In genomic region chr19:29525901-29526729, GRCh38 we compare ENCODE assay signal across 12 cellular contexts. TPM values are rescaled to one million over a fixed set of nuclear protein-coding genes. Genes with fewer than 3 reads are reported as not detected.
DNase-seq lines count a peak whose midpoint lies in the region; ATAC-seq and TF ChIP-seq lines count a peak whose summit lies in the region.
"Had no signal": no experiment of that assay in that cellular context is flagged by ENCODE, and none has a peak within 500 bp of the region (broad histone marks: within the 10 kb centered on the region; RNA-seq: fewer than 3 reads in every experiment).

Gene VSTM2B, plus strand, starts transcription at chr19:29525994. Its CDS starts 590 bp downstream, at chr19:29526584.

- H3K9me3 Mint-ChIP-seq in MCF 10A (ENCODE audit: unreplicated experiment) = peaks cover 19% of the 10 kb centered on the region
- no peaks in the 10 kb centered on the region for H3K9me3 Mint-ChIP-seq in Caco-2 (ENCODE audit: unreplicated experiment)

- TF ChIP-seq CTCF in breast epithelium (IDR thresholded peaks at IDR 0.05) = no peak
- TF ChIP-seq CTCF in MCF 10A (IDR thresholded peaks at IDR 0.05; ENCODE audit: unreplicated experiment) = no peak
- no peak for TF ChIP-seq CTCF in ascending aorta (IDR thresholded peaks at IDR 0.05)
- no peak for TF ChIP-seq CTCF in testis (IDR thresholded peaks at IDR 0.05)
- no peak for TF ChIP-seq CTCF in Caco-2 (IDR thresholded peaks at IDR 0.05; ENCODE audit: insufficient read depth in 1 of 2, low read depth in 1 of 2, low read length in 1 of 2, severe bottlenecking in 1 of 2, unreplicated experiment in 1 of 2)

- no peak within 1 kb of the TSS for H2BK15ac ChIP-seq in mesenchymal stem cell (ENCODE audit: low read depth, poor library complexity, severe bottlenecking)

- POLR2A ChIA-PET in MCF 10A (lab: Yijun Ruan, JAX) = no interaction called here
- POLR2A ChIA-PET in Caco-2 (lab: Charles Lee) = no interaction called here

- no peak within 1 kb of the TSS for H2BK12ac ChIP-seq in mesenchymal stem cell (ENCODE audit: low read length in 2 of 2)

- DNase-seq in breast epithelium (ENCODE audit: low spot score in 2 of 2) (no peak), MCF 10A (ENCODE audit: unreplicated experiment) (no peak), ascending aorta (ENCODE audit: low spot score in 2 of 2) (no peak), mesenchymal stem cell (no peak), testis (no peak), Caco-2 (no peak)
- no peak for DNase-seq in activated CD8-positive, alpha-beta memory T cell treated with anti-CD3 and anti-CD28 coated beads, Interleukin-2, amount 50 U/mL, for 48 hours
- DNase-seq: effector CD8-positive, alpha-beta T cell had no signal

- ATAC-seq in HG03378 (IDR thresholded peaks at IDR 0.05; ENCODE audit: unreplicated experiment) = no peak

- no peaks in the 10 kb centered on the region for H3K79me1 ChIP-seq in mesenchymal stem cell (replicated peaks; ENCODE audit: low read length, poor library complexity, severe bottlenecking)

- peaks cover 3 to 97% of the 10 kb centered on the region in 2 donors for H3K27me3 ChIP-seq in breast epithelium
- peaks cover 41% of the 10 kb centered on the region for H3K27me3 ChIP-seq in ascending aorta
- peaks cover 72 to 81% of the 10 kb centered on the region in 2 experiments for H3K27me3 ChIP-seq in mesenchymal stem cell (ENCODE audit: control insufficient read depth in 1 of 2, insufficient read depth in 1 of 2, low read length in 2 of 2)
- H3K27me3 ChIP-seq in testis = peaks cover 3% of the 10 kb centered on the region
- no peaks in the 10 kb centered on the region for H3K27me3 ChIP-seq in Caco-2 (replicated peaks; ENCODE audit: control insufficient read depth, insufficient read depth, low read length)

- no peak within 1 kb of the TSS for H2BK120ac ChIP-seq in mesenchymal stem cell (ENCODE audit: low read depth, low read length)

- BruUV-seq in MCF 10A (replicated peaks; lab: Mats Ljungman, UMichigan) (no TSS peak), Caco-2 (replicated peaks; lab: Mats Ljungman, UMichigan) (no TSS peak)

- H2AFZ ChIP-seq in mesenchymal stem cell (ENCODE audit: low read depth, low read length) = no peak within 1 kb of the TSS

- no peak within 1 kb of the TSS for H3K27ac Mint-ChIP-seq in MCF 10A (ENCODE audit: low read depth, unreplicated experiment)
- no peak within 1 kb of the TSS for H3K27ac Mint-ChIP-seq in Caco-2 (ENCODE audit: unreplicated experiment)
- H3K27ac Mint-ChIP-seq: CD14-positive monocyte had no signal

- H3K4me3 Mint-ChIP-seq in MCF 10A (ENCODE audit: unreplicated experiment) (no peak within 1 kb of the TSS), Caco-2 (ENCODE audit: unreplicated experiment) (no peak within 1 kb of the TSS)

- H3K27ac ChIP-seq in breast epithelium = no peak within 1 kb of the TSS
- H3K27ac ChIP-seq in ascending aorta = no peak within 1 kb of the TSS
- no peak within 1 kb of the TSS for H3K27ac ChIP-seq in mesenchymal stem cell (ENCODE audit: low read length, poor library complexity, severe bottlenecking)
- no peak within 1 kb of the TSS for H3K27ac ChIP-seq in testis

- TF ChIP-seq POLR2A in breast epithelium (IDR thresholded peaks at IDR 0.05) (no peak), testis (IDR thresholded peaks at IDR 0.05) (no peak)

- WGBS in mesenchymal stem cell = 3% methylated on average over 53 of the region's 104 CpGs
- WGBS in testis, 2 donors = 1% methylated on average over 57 of the region's 104 CpGs; no CpG with 5 or more reads in 1 of the 2 donors

- peak within 1 kb of the TSS; percentile 21 for H3K4me2 ChIP-seq in mesenchymal stem cell (ENCODE audit: low read length, poor library complexity, severe bottlenecking)

- H3K36me3 Mint-ChIP-seq in MCF 10A (ENCODE audit: insufficient read depth, unreplicated experiment) (peaks cover 6% of the 10 kb centered on the region), Caco-2 (ENCODE audit: insufficient read depth, unreplicated experiment) (peaks cover 6% of the 10 kb centered on the region)

- H3K27me3 Mint-ChIP-seq in MCF 10A (ENCODE audit: insufficient read depth, unreplicated experiment) (no peaks in the 10 kb centered on the region), Caco-2 (ENCODE audit: insufficient read depth, unreplicated experiment) (no peaks in the 10 kb centered on the region)

- H3K9me3 ChIP-seq in breast epithelium = no peaks in the 10 kb centered on the region
- H3K9me3 ChIP-seq in ascending aorta = no peaks in the 10 kb centered on the region
- no peaks in the 10 kb centered on the region for H3K9me3 ChIP-seq in mesenchymal stem cell (ENCODE audit: control insufficient read depth, low read length)
- no peaks in the 10 kb centered on the region for H3K9me3 ChIP-seq in testis
- H3K9me3 ChIP-seq in Caco-2 = peaks cover 6% of the 10 kb centered on the region; the same call in 1 of the 2 replicates

- H3K23ac ChIP-seq in mesenchymal stem cell (ENCODE audit: low read length in 2 of 2) = no peak within 1 kb of the TSS

- H3K4me3 ChIP-seq in breast epithelium = peak within 1 kb of the TSS in 2 of 3 donors; percentile 27 to 57
- H3K4me3 ChIP-seq in ascending aorta = peak within 1 kb of the TSS; percentile 5 to 51
- H3K4me3 ChIP-seq in mesenchymal stem cell (ENCODE audit: insufficient read depth in 1 of 2, low read depth in 1 of 2, low read length in 2 of 2) = no peak within 1 kb of the TSS
- peak within 1 kb of the TSS; percentile 2 to 31 for H3K4me3 ChIP-seq in testis
- H3K4me3 ChIP-seq in Caco-2 (ENCODE audit: low read depth, low read length) = no peak within 1 kb of the TSS

- no peak within 1 kb of the TSS for H2BK5ac ChIP-seq in mesenchymal stem cell (ENCODE audit: low read depth, low read length, poor library complexity, severe bottlenecking)

- CTCF ChIA-PET in MCF 10A (lab: Yijun Ruan, JAX) = no interaction called here
- CTCF ChIA-PET in Caco-2 (lab: Charles Lee) = no interaction called here

- H4K8ac ChIP-seq in mesenchymal stem cell (ENCODE audit: low read length) = no peak within 1 kb of the TSS

- H3K14ac ChIP-seq in mesenchymal stem cell (ENCODE audit: low read length in 2 of 2) = no peak within 1 kb of the TSS

- no peaks in the 10 kb centered on the region for H3K4me1 Mint-ChIP-seq in MCF 10A (ENCODE audit: insufficient read depth, unreplicated experiment)
- no peaks in the 10 kb centered on the region for H3K4me1 Mint-ChIP-seq in Caco-2 (ENCODE audit: low read depth, unreplicated experiment)

- H3K9ac ChIP-seq in mesenchymal stem cell (ENCODE audit: low read length) = no peak within 1 kb of the TSS

- no peak within 1 kb of the TSS for H3K4ac ChIP-seq in mesenchymal stem cell (ENCODE audit: low read depth in 1 of 2, low read length in 2 of 2)

- H3K36me3 ChIP-seq in breast epithelium (no peaks in the 10 kb centered on the region), ascending aorta (no peaks in the 10 kb centered on the region), mesenchymal stem cell (ENCODE audit: control insufficient read depth in 1 of 2, insufficient read depth in 2 of 2, low read depth in 1 of 2, low read length in 2 of 2) (no peaks in the 10 kb centered on the region), testis (ENCODE audit: low read depth, missing control alignments) (no peaks in the 10 kb centered on the region), Caco-2 (ENCODE audit: control insufficient read depth, insufficient read depth, low read length) (no peaks in the 10 kb centered on the region)

- H3K4me1 ChIP-seq in breast epithelium (peaks cover 0 to 8% of the 10 kb centered on the region in 2 donors), ascending aorta (peaks cover 3 to 6% of the 10 kb centered on the region in 2 donors), mesenchymal stem cell (ENCODE audit: control insufficient read depth, insufficient read depth, low read depth, low read length) (peaks cover 42% of the 10 kb centered on the region), testis (peaks cover 23% of the 10 kb centered on the region), Caco-2 (no peaks in the 10 kb centered on the region)

- H4K91ac ChIP-seq in mesenchymal stem cell (ENCODE audit: low read length) = no peak within 1 kb of the TSS

- intact Hi-C loops in breast epithelium (cut with DNase I; ENCODE audit: low total_unique reads) (no loop called here), MCF 10A (cut with micrococcal nuclease) (no loop called here), ascending aorta (cut with DNase I) (no loop called here), testis (cut with DNase I; ENCODE audit: low total_unique reads) (no loop called here), Caco-2 (cut with micrococcal nuclease; ENCODE audit: unreplicated experiment) (no loop called here)

- H2AK5ac ChIP-seq in mesenchymal stem cell (ENCODE audit: low read length, severe bottlenecking) = no peak within 1 kb of the TSS

- H3K18ac ChIP-seq in mesenchymal stem cell (ENCODE audit: low read depth in 1 of 2, low read length in 2 of 2) = no peak within 1 kb of the TSS

RNA-seq across cellular contexts. Expression of gene VSTM2B, which starts in this region (rescaled TPM):
- total RNA-seq in breast epithelium (not detected), MCF 10A (2022) (not detected in 2 replicates), ascending aorta (not detected), testis (under 1 TPM in 1 of 2 donors, not detected in 1; 0.62 TPM), Caco-2 (2022) (not detected in 2 replicates)
- not detected for polyA plus RNA-seq in mesenchymal stem cell (2013, experiment 1 of 2)
- not detected for polyA plus RNA-seq in mesenchymal stem cell (2013, experiment 2 of 2)
- 0.50 TPM for polyA plus RNA-seq in testis (ENCODE audit: insufficient read depth, low read depth, low replicate concordance)
- total RNA-seq: activated CD8-positive, alpha-beta memory T cell treated with anti-CD3 and anti-CD28 coated beads for 36 hours; kidney epithelial cell had no signal
- polyA plus RNA-seq: CD14-positive monocyte had no signal

Comparison
In these comparisons a context has a peak if more than half of its experiments do, and no peak if none do; other contexts are left out.
1. H3K4me3 ChIP-seq: peak in breast epithelium (2 of 3), ascending aorta (2 of 2) and testis (2 of 2); none in mesenchymal stem cell (0 of 2) and Caco-2 (single experiment).